In the genomic region with DNA sequence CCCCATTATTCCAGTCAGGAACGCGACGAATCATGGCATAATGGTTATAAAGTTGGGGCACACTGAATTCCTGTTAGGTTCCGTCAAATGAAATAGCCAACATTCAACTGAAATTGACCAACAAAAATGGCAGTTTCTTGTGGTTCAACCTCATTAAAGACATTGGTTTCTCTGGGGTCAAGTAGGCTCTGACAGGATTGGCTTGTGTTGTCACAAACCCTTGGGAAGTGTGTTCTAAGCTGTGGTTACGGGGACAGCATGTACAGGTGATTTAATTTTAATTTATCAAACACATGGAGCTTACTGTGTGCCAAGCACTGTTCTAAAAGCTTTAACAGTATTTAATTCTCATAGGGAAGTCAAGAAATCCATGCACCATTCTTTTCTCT, we compare ENCODE assay signal across 2 cellular contexts.
TF ChIP-seq lines count a peak whose summit lies in the region.

No MANE protein-coding gene starts in this region.

TF ChIP-seq in HCT116, 20 proteins besides CTCF, POLR2A, EP300 and RAD21 (continued from another document):
- TF ChIP-seq SIN3A (IDR thresholded peaks at IDR 0.05; ENCODE audit: low read depth) = no peak
- TF ChIP-seq, protein P1, sequence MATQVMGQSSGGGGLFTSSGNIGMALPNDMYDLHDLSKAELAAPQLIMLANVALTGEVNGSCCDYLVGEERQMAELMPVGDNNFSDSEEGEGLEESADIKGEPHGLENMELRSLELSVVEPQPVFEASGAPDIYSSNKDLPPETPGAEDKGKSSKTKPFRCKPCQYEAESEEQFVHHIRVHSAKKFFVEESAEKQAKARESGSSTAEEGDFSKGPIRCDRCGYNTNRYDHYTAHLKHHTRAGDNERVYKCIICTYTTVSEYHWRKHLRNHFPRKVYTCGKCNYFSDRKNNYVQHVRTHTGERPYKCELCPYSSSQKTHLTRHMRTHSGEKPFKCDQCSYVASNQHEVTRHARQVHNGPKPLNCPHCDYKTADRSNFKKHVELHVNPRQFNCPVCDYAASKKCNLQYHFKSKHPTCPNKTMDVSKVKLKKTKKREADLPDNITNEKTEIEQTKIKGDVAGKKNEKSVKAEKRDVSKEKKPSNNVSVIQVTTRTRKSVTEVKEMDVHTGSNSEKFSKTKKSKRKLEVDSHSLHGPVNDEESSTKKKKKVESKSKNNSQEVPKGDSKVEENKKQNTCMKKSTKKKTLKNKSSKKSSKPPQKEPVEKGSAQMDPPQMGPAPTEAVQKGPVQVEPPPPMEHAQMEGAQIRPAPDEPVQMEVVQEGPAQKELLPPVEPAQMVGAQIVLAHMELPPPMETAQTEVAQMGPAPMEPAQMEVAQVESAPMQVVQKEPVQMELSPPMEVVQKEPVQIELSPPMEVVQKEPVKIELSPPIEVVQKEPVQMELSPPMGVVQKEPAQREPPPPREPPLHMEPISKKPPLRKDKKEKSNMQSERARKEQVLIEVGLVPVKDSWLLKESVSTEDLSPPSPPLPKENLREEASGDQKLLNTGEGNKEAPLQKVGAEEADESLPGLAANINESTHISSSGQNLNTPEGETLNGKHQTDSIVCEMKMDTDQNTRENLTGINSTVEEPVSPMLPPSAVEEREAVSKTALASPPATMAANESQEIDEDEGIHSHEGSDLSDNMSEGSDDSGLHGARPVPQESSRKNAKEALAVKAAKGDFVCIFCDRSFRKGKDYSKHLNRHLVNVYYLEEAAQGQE (IDR thresholded peaks at IDR 0.05; ENCODE audit: low read depth) = no peak
- TF ChIP-seq FOSL1 (IDR thresholded peaks at IDR 0.05; ENCODE audit: low read depth) = no peak
- no peak for TF ChIP-seq TCF7L2 (IDR thresholded peaks at IDR 0.05; ENCODE audit: borderline replicate concordance, extremely low read depth, insufficient read depth, insufficient read length)
- no peak for TF ChIP-seq CBX3 (IDR thresholded peaks at IDR 0.05; ENCODE audit: low read depth)
- TF ChIP-seq ZFX (IDR thresholded peaks at IDR 0.05) = no peak
- no peak for TF ChIP-seq EZH2phosphoT487 (IDR thresholded peaks at IDR 0.05; ENCODE audit: borderline replicate concordance)
- TF ChIP-seq EZH2 (IDR thresholded peaks at IDR 0.05) = no peak
- TF ChIP-seq EGR1 (IDR thresholded peaks at IDR 0.05; ENCODE audit: low read depth) = no peak
- no peak for TF ChIP-seq ZNF274 (IDR thresholded peaks at IDR 0.05; ENCODE audit: low read depth, low read length)
- TF ChIP-seq, protein P2, sequence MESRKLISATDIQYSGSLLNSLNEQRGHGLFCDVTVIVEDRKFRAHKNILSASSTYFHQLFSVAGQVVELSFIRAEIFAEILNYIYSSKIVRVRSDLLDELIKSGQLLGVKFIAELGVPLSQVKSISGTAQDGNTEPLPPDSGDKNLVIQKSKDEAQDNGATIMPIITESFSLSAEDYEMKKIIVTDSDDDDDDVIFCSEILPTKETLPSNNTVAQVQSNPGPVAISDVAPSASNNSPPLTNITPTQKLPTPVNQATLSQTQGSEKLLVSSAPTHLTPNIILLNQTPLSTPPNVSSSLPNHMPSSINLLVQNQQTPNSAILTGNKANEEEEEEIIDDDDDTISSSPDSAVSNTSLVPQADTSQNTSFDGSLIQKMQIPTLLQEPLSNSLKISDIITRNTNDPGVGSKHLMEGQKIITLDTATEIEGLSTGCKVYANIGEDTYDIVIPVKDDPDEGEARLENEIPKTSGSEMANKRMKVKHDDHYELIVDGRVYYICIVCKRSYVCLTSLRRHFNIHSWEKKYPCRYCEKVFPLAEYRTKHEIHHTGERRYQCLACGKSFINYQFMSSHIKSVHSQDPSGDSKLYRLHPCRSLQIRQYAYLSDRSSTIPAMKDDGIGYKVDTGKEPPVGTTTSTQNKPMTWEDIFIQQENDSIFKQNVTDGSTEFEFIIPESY (IDR thresholded peaks at IDR 0.05; ENCODE audit: extremely low read depth, insufficient replicate concordance, low read length) = no peak
- no peak for TF ChIP-seq SP1 (IDR thresholded peaks at IDR 0.05; ENCODE audit: low read depth)
- TF ChIP-seq YY1 (IDR thresholded peaks at IDR 0.05; ENCODE audit: extremely low read depth, insufficient replicate concordance, low read depth, low read length) = no peak
- no peak for TF ChIP-seq CEBPB (IDR thresholded peaks at IDR 0.05; ENCODE audit: low read depth)
- TF ChIP-seq, protein P3, sequence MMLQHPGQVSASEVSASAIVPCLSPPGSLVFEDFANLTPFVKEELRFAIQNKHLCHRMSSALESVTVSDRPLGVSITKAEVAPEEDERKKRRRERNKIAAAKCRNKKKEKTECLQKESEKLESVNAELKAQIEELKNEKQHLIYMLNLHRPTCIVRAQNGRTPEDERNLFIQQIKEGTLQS (IDR thresholded peaks at IDR 0.05) = no peak
- TF ChIP-seq, protein P4, sequence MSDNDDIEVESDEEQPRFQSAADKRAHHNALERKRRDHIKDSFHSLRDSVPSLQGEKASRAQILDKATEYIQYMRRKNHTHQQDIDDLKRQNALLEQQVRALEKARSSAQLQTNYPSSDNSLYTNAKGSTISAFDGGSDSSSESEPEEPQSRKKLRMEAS (IDR thresholded peaks at IDR 0.05) = no peak

TF ChIP-seq in endothelial cell of umbilical vein, 7 proteins besides CTCF, POLR2A, EP300 and RAD21 (continued from another document):
- TF ChIP-seq, protein P4 (IDR thresholded peaks at IDR 0.05; ENCODE audit: insufficient read depth, insufficient read length) = no peak
- no peak for TF ChIP-seq FOS (IDR thresholded peaks at IDR 0.05; ENCODE audit: borderline replicate concordance, insufficient read depth, low read length)
- no peak for TF ChIP-seq GATA2 (IDR thresholded peaks at IDR 0.05; ENCODE audit: insufficient read depth, insufficient read length, low read depth, low read length)
- TF ChIP-seq JUN (IDR thresholded peaks at IDR 0.05; ENCODE audit: borderline replicate concordance, insufficient read depth, insufficient read length, low read depth) = no peak
- no peak for TF ChIP-seq MYC (IDR thresholded peaks at IDR 0.05; ENCODE audit: low read depth, low read length)
- no peak for TF ChIP-seq POLR2AphosphoS5 (IDR thresholded peaks at IDR 0.05; ENCODE audit: insufficient read depth, low read depth, low read length)
